ENCODE assay signal across 8 cellular contexts in genomic region chr14:54509546-54510501, GRCh38. TPM values are rescaled to one million over a fixed set of nuclear protein-coding genes. Genes with fewer than 3 reads are reported as not detected.
DNase-seq lines count a peak whose midpoint lies in the region; ATAC-seq and TF ChIP-seq lines count a peak whose summit lies in the region.

Gene CGRRF1, plus strand, starts transcription at chr14:54509906. Its CDS starts 54 bp downstream, at chr14:54509960.

- intact Hi-C loops in PC-3 (cut with micrococcal nuclease) = loop anchor here (1.0 to 10.0 kb wide), 6 partner anchors 22 to 475 kb away; partner anchors contain the start of gene GMFB

- H3K36me3 ChIP-seq in PC-3 (ENCODE audit: low read depth, low read length) = peaks cover 10% of the 10 kb centered on the region; the same call in 1 of the 2 replicates
- peaks cover 0 to 2% of the 10 kb centered on the region in 2 donors for H3K36me3 ChIP-seq in mucosa of rectum (ENCODE audit: control insufficient read depth in 2 of 2, insufficient read depth in 2 of 2, low read length in 2 of 2)

- H3K4me3 ChIP-seq in Jurkat, Clone E6-1 (ENCODE audit: low read length) = peak within 1 kb of the TSS; percentile 73
- H3K4me3 ChIP-seq in PC-3 (ENCODE audit: low read length) (peak within 1 kb of the TSS; percentile 89), mucosa of rectum (ENCODE audit: low read length in 2 of 2) (peak within 1 kb of the TSS; percentile 99 to 100)

- no peaks in the 10 kb centered on the region for H4K20me1 ChIP-seq in PC-3 (ENCODE audit: low read length)

- H3K27me3 ChIP-seq in PC-3 (ENCODE audit: low read length) = no peaks in the 10 kb centered on the region
- H3K27me3 ChIP-seq in mucosa of rectum (ENCODE audit: control insufficient read depth in 2 of 2, insufficient read depth in 2 of 2, low read length in 2 of 2) = no peaks in the 10 kb centered on the region

- peaks cover 51% of the 10 kb centered on the region for H3K79me2 ChIP-seq in PC-3 (ENCODE audit: low read length)

- no peaks in the 10 kb centered on the region for H3K9me2 ChIP-seq in PC-3 (replicated peaks; ENCODE audit: low read length)

- no TSS peak for BruUV-seq in PC-3 (replicated peaks; lab: Mats Ljungman, UMichigan)

- H3K9me3 ChIP-seq in PC-3 (ENCODE audit: low read length) (no peaks in the 10 kb centered on the region), mucosa of rectum (ENCODE audit: control insufficient read depth in 2 of 2, low read length in 2 of 2) (no peaks in the 10 kb centered on the region)

- H3K9ac ChIP-seq in PC-3 (ENCODE audit: low read length) = peak within 1 kb of the TSS; percentile 83
- peak within 1 kb of the TSS; percentile 96 to 98 for H3K9ac ChIP-seq in mucosa of rectum (ENCODE audit: low read depth in 1 of 2, low read length in 2 of 2)

- H3F3A ChIP-seq in PC-3 (ENCODE audit: low read length, unreplicated experiment) = no peaks in the 10 kb centered on the region

- peak within 1 kb of the TSS; percentile 99 for H2AFZ ChIP-seq in PC-3 (ENCODE audit: low read length)

- CTCF ChIA-PET in PC-3 (lab: Charles Lee) = interaction anchor here (0.6 to 2.2 kb wide), 17 partner anchors 17 to 625 kb away, joined by 3 to 15 read pairs (median 3); partner anchors contain the start of genes GCH1 and GMFB

- TF ChIP-seq CTCF in PC-3 (conservative IDR thresholded peaks at IDR 0.05; ENCODE audit: low read depth, low read length) = peak; percentile 67

- DNase-seq in DMS53 treated with DMSO at 0.1 percent for 48 hours (lab: John Stamatoyannopoulos, UW; ENCODE audit: unreplicated experiment) = peak; percentile 96
- peak; percentile 86 for DNase-seq in Jurkat, Clone E6-1 (ENCODE audit: low read depth, low spot score)
- DNase-seq in PC-3 = peak; percentile 100
- peak; percentile 97 for DNase-seq in activated T-cell treated with anti-CD3 and anti-CD28 coated beads for 48 hours (ENCODE audit: low read depth)
- peak; percentile 89 for DNase-seq in epithelial cell of prostate (ENCODE audit: low read depth, low spot score)
- DNase-seq in stimulated activated CD8-positive, alpha-beta memory T cell treated with anti-CD3 and anti-CD28 coated beads, Interleukin-4, amount 100 ng/mL, for 48 hours = peak; percentile 99

- ATAC-seq in GM21619 (IDR thresholded peaks at IDR 0.05; ENCODE audit: unreplicated experiment) (peak; percentile 90), PC-3 (peak; percentile 97)

- H3K27ac ChIP-seq in PC-3 (ENCODE audit: low read length) (no peak within 1 kb of the TSS), epithelial cell of prostate (peak within 1 kb of the TSS; percentile 42), mucosa of rectum (ENCODE audit: low read depth in 2 of 2, low read length in 2 of 2) (peak within 1 kb of the TSS; percentile 77 to 80)

- H3K4me2 ChIP-seq in PC-3 (ENCODE audit: low read length) = peak within 1 kb of the TSS; percentile 90

- H3K4me1 ChIP-seq in PC-3 (ENCODE audit: insufficient read depth, low read length) = peaks cover 19% of the 10 kb centered on the region
- H3K4me1 ChIP-seq in mucosa of rectum (ENCODE audit: control insufficient read depth in 2 of 2, insufficient read depth in 2 of 2, low read length in 2 of 2) = peaks cover 7 to 12% of the 10 kb centered on the region in 2 donors

- POLR2A ChIA-PET in PC-3 (lab: Charles Lee; ENCODE audit: unreplicated experiment) = interaction anchor here (0.5 to 1.8 kb wide), 20 partner anchors 20 to 1718 kb away, joined by 3 to 23 read pairs (median 4); partner anchors contain the start of genes CDKN3, DDHD1 and GMFB

RNA-seq across cellular contexts. Expression of gene CGRRF1, which starts in this region (rescaled TPM):
- 18.8 TPM for polyA plus RNA-seq in Jurkat, Clone E6-1 (2012; ENCODE audit: insufficient read depth, insufficient read length)
- 31.3 and 31.5 TPM in 2 replicates for total RNA-seq in PC-3 (2014; rRNA removed)
